In genomic region chr7:100428967-100429636, GRCh38 we compare ENCODE assay signal across 8 cellular contexts. TPM values are rescaled to one million over a fixed set of nuclear protein-coding genes. Genes with fewer than 3 reads are reported as not detected.
A peak's percentile ranks its signal among the peaks of the same experiment; 100 is the strongest.
DNase-seq lines count a peak whose midpoint lies in the region; ATAC-seq, FAIRE-seq and TF ChIP-seq lines count a peak whose summit lies in the region.

No MANE protein-coding gene starts in this region.

- H3K9me3 ChIP-seq in HepG2 (ENCODE audit: low read length) = no peaks in the 10 kb centered on the region

- peak overlapping the region; percentile 75 to 87 (median 83) for H3K4me3 ChIP-seq in HepG2 (replicated peaks in 1 of 3; ENCODE audit: insufficient read depth in 1 of 3, low read depth in 2 of 3, low read length in 3 of 3)

- no peak for FAIRE-seq in HepG2 (lab: Jason Lieb, UNC)

- TF ChIP-seq EP300 in HepG2 (IDR thresholded peaks at IDR 0.05; ENCODE audit: low read depth in 2 of 2, low read length in 2 of 2) = no peak
- TF ChIP-seq EP300 in HepG2 (CRISPR knock-in tag; IDR thresholded peaks at IDR 0.05; ENCODE audit: borderline replicate concordance) = peak; percentile 63; the same call in 1 of the 2 replicates

- intact Hi-C loops in activated CD4-positive, alpha-beta memory T cell treated with anti-CD3 and anti-CD28 coated beads for 36 hours (cut with micrococcal nuclease) = loop anchor here (1.0 to 5.0 kb wide), 12 partner anchors 7 to 1020 kb away; partner anchors contain the start of genes BUD31, FBXO24, LAMTOR4 and LRCH4
- intact Hi-C loops in HepG2 (cut with micrococcal nuclease; ENCODE audit: unreplicated experiment) = loop anchor here (2.0 kb wide), 1 partner anchor 16 kb away; no protein-coding TSS in a partner anchor

- peaks cover 4% of the 10 kb centered on the region for H3K9me3 Mint-ChIP-seq in activated CD4-positive, alpha-beta memory T cell treated with anti-CD3 and anti-CD28 coated beads for 36 hours

- POLR2A ChIA-PET in activated CD4-positive, alpha-beta memory T cell treated with anti-CD3 and anti-CD28 coated beads for 36 hours (lab: Charles Lee) = interaction anchor here (0.6 to 3.0 kb wide), 25 partner anchors 14 to 446 kb away, joined by 3 to 15 read pairs (median 4); partner anchors contain the start of genes AGFG2, AP4M1, FBXO24 and GNB2
- POLR2A ChIA-PET in HepG2 (lab: Yijun Ruan, JAX) = interaction anchor here (0.5 to 4.8 kb wide), 49 partner anchors 9 to 1086 kb away, joined by 3 to 199 read pairs (median 5); partner anchors contain the start of genes AGFG2, AP4M1, FBXO24 and LAMTOR4

- peak in 1 of 2 experiments; percentile 78; a peak in 2 of 4 replicates for TF ChIP-seq POLR2A in HepG2 (IDR thresholded peaks at IDR 0.05; ENCODE audit: insufficient read depth in 1 of 2, low read depth in 2 of 2, low read length in 2 of 2)

- H3K27ac Mint-ChIP-seq in activated CD4-positive, alpha-beta memory T cell treated with anti-CD3 and anti-CD28 coated beads for 36 hours = peak overlapping the region; percentile 100

- ATAC-seq in GM19397 (IDR thresholded peaks at IDR 0.05; ENCODE audit: unreplicated experiment) = peak; percentile 54
- peak; percentile 29 for ATAC-seq in HG03571 (IDR thresholded peaks at IDR 0.05; ENCODE audit: unreplicated experiment)
- ATAC-seq in HepG2 = peak; percentile 60

- peaks cover 8% of the 10 kb centered on the region for H3K27me3 Mint-ChIP-seq in activated CD4-positive, alpha-beta memory T cell treated with anti-CD3 and anti-CD28 coated beads for 36 hours

- TF ChIP-seq CTCF in HepG2 (CRISPR knock-in tag; IDR thresholded peaks at IDR 0.05) = no peak; the same call in 1 of the 2 replicates

- peaks cover 3 to 28% of the 10 kb centered on the region in 2 experiments for H3K36me3 ChIP-seq in HepG2 (replicated peaks in 1 of 2; ENCODE audit: control insufficient read depth in 1 of 2, insufficient read depth in 2 of 2, low read length in 2 of 2)

- in situ Hi-C loops in HepG2 (cut with HindIII; ENCODE audit: extremely low pct_ligation_motif_present, low pct_unique_long_range_greater_than_20kb) = no loop called here

- H2AFZ ChIP-seq in HepG2 (ENCODE audit: low read length) = no peak overlapping the region

- peak overlapping the region; percentile 94 for H3K4me2 ChIP-seq in HepG2 (ENCODE audit: low read depth, low read length)

- H4K20me1 ChIP-seq in HepG2 (ENCODE audit: insufficient read depth, low read length) = no peaks in the 10 kb centered on the region; the same call in 1 of the 2 replicates

- H3K79me2 ChIP-seq in HepG2 (ENCODE audit: insufficient read depth, low read length) = peaks cover 23% of the 10 kb centered on the region

- peaks cover 46% of the 10 kb centered on the region for H3K4me1 Mint-ChIP-seq in activated CD4-positive, alpha-beta memory T cell treated with anti-CD3 and anti-CD28 coated beads for 36 hours (ENCODE audit: low read depth)

- H3K4me3 Mint-ChIP-seq in activated CD4-positive, alpha-beta memory T cell treated with anti-CD3 and anti-CD28 coated beads for 36 hours = peak overlapping the region; percentile 98

- peaks cover 44% of the 10 kb centered on the region for H3K36me3 Mint-ChIP-seq in activated CD4-positive, alpha-beta memory T cell treated with anti-CD3 and anti-CD28 coated beads for 36 hours

- TF ChIP-seq RAD21 in HepG2 (CRISPR knock-in tag; IDR thresholded peaks at IDR 0.05) = no peak

- WGBS in HepG2 (ENCODE audit: low lambda C conversion rate) = 0% methylated on average over 30 of the region's 40 CpGs

- DNase-seq in C1 segment of cervical spinal cord (lab: John Stamatoyannopoulos, UW) (peak; percentile 88 to 99 (median 98)), NCI-H82 (lab: John Stamatoyannopoulos, UW) (peak; percentile 100), dermis microvascular lymphatic vessel endothelial cell (ENCODE audit: low read depth in 2 of 2) (peak; percentile 99 to 100), HepG2 (ENCODE audit: low spot score) (peak; percentile 98)
- peak; percentile 100 for DNase-seq in activated CD4-positive, alpha-beta memory T cell treated with anti-CD3 and anti-CD28 coated beads for 36 hours
- DNase-seq in stimulated activated CD4-positive, alpha-beta T cell treated with anti-CD3 and anti-CD28 coated beads, Interleukin-2, amount 100 ng/mL, for 48 hours = peak; percentile 100

- CTCF ChIA-PET in activated CD4-positive, alpha-beta memory T cell treated with anti-CD3 and anti-CD28 coated beads for 36 hours (lab: Charles Lee) = interaction anchor here (0.8 to 1.4 kb wide), 4 partner anchors 21 to 263 kb away, joined by 3 to 4 read pairs (median 4); no protein-coding TSS in a partner anchor
- CTCF ChIA-PET in HepG2 (lab: Yijun Ruan, JAX; ENCODE audit: low intra/inter-chr PET ratio, low total read pairs) = interaction anchor here (1.2 kb wide), 1 partner anchor 22 kb away, joined by 3 read pairs; no protein-coding TSS in a partner anchor

- TSS peak; percentile 62 for BruUV-seq in HepG2 (replicated peaks; lab: Mats Ljungman, UMichigan)

- H3K27ac ChIP-seq in HepG2 (ENCODE audit: extremely low read length, insufficient read depth, low read length) = peak overlapping the region; percentile 98

- no peaks in the 10 kb centered on the region; a peak in 1 of 5 replicates for H3K27me3 ChIP-seq in HepG2 (ENCODE audit: control insufficient read depth in 1 of 2, insufficient read depth in 2 of 2, low read length in 2 of 2)

- H3K9ac ChIP-seq in HepG2 (ENCODE audit: insufficient read depth, low read depth, low read length) = peak overlapping the region; percentile 98

- peaks cover 45% of the 10 kb centered on the region for H3K4me1 ChIP-seq in HepG2 (ENCODE audit: insufficient read depth, low read length)

RNA-seq across cellular contexts. Expression of gene MEPCE, which starts 0.5 kb away (rescaled TPM):
- 10 to 100 TPM; 41.3 to 42.0 TPM for total RNA-seq in activated CD4-positive, alpha-beta memory T cell treated with anti-CD3 and anti-CD28 coated beads for 36 hours
- total RNA-seq in dermis microvascular lymphatic vessel endothelial cell (32.2 and 49.6 TPM in 2 replicates), HepG2 (2016; rRNA removed; fragmentation: Illumina TruSeq; extraction: Trizol) (22.6 and 26.0 TPM in 2 replicates)
- 3.8 and 3.9 TPM in 2 replicates for total RNA-seq in HepG2 (2016; cell fraction: cytosol; rRNA removed; fragmentation: Illumina TruSeq; extraction: Trizol; ENCODE audit: low read depth)
- 20.2 and 25.7 TPM in 2 replicates for total RNA-seq in HepG2 (2016; cell fraction: insoluble cytoplasmic fraction; rRNA removed; fragmentation: Illumina TruSeq; extraction: Trizol)
- 12.8 and 14.8 TPM in 2 replicates for total RNA-seq in HepG2 (2016; cell fraction: membrane; rRNA removed; fragmentation: Illumina TruSeq; extraction: Trizol)
- 14.9 and 18.9 TPM in 2 replicates for total RNA-seq in HepG2 (2016; cell fraction: nucleus; rRNA removed; fragmentation: Illumina TruSeq; extraction: Trizol)
- polyA plus RNA-seq in HepG2 (2011; rRNA removed) = 12.3 and 12.7 TPM in 2 replicates
- 9.2 and 10.6 TPM in 2 replicates for polyA plus RNA-seq in HepG2 (2011; cell fraction: cytosol; rRNA removed)
- polyA plus RNA-seq in HepG2 (2011; cell fraction: nucleus; rRNA removed) = 18.9 and 27.3 TPM in 2 replicates
- polyA plus RNA-seq in HepG2 (2012) = 14.6 and 17.9 TPM in 2 replicates
- 3.0 and 3.3 TPM in 2 replicates for polyA plus RNA-seq in HepG2 (2016; cell fraction: cytosol; fragmentation: Illumina TruSeq; extraction: Trizol; ENCODE audit: low read depth)
- 20.4 and 25.4 TPM in 2 replicates for polyA plus RNA-seq in HepG2 (2016; cell fraction: insoluble cytoplasmic fraction; fragmentation: Illumina TruSeq; extraction: Trizol; ENCODE audit: low read depth)
- 8.6 and 9.6 TPM in 2 replicates for polyA plus RNA-seq in HepG2 (2016; cell fraction: membrane; fragmentation: Illumina TruSeq; extraction: Trizol; ENCODE audit: low read depth)
- polyA plus RNA-seq in HepG2 (2016; cell fraction: nucleus; fragmentation: Illumina TruSeq; extraction: Trizol; ENCODE audit: insufficient read depth, low read depth) = 23.4 and 28.3 TPM in 2 replicates
- polyA minus RNA-seq in HepG2 (2011; rRNA and poly(A)+ RNA removed; ENCODE audit: low replicate concordance) = 44.0 and 89.0 TPM in 2 replicates
- polyA minus RNA-seq in HepG2 (2011; cell fraction: cytosol; rRNA and poly(A)+ RNA removed) = 8.6 and 10.8 TPM in 2 replicates
- polyA minus RNA-seq in HepG2 (2011; cell fraction: nucleus; rRNA and poly(A)+ RNA removed) = 27.3 and 30.2 TPM in 2 replicates

RNA-seq across cellular contexts. Expression of gene ZCWPW1, which starts 0.6 kb away (rescaled TPM):
- total RNA-seq in activated CD4-positive, alpha-beta memory T cell treated with anti-CD3 and anti-CD28 coated beads for 36 hours = 1 to 10 TPM; 3.9 to 4.0 TPM
- 0.76 and 0.77 TPM in 2 replicates for total RNA-seq in dermis microvascular lymphatic vessel endothelial cell
- total RNA-seq in HepG2 (2016; rRNA removed; fragmentation: Illumina TruSeq; extraction: Trizol) = 2.5 and 2.6 TPM in 2 replicates
- 2.1 and 2.2 TPM in 2 replicates for total RNA-seq in HepG2 (2016; cell fraction: cytosol; rRNA removed; fragmentation: Illumina TruSeq; extraction: Trizol; ENCODE audit: low read depth)
- 1.8 and 1.9 TPM in 2 replicates for total RNA-seq in HepG2 (2016; cell fraction: insoluble cytoplasmic fraction; rRNA removed; fragmentation: Illumina TruSeq; extraction: Trizol)
- 2.5 and 3.9 TPM in 2 replicates for total RNA-seq in HepG2 (2016; cell fraction: membrane; rRNA removed; fragmentation: Illumina TruSeq; extraction: Trizol)
- total RNA-seq in HepG2 (2016; cell fraction: nucleus; rRNA removed; fragmentation: Illumina TruSeq; extraction: Trizol) = 1.5 and 2.4 TPM in 2 replicates
- polyA plus RNA-seq in HepG2 (2011; rRNA removed) = 1.6 and 2.4 TPM in 2 replicates
- 1.1 and 1.3 TPM in 2 replicates for polyA plus RNA-seq in HepG2 (2011; cell fraction: cytosol; rRNA removed)
- 4.8 and 5.3 TPM in 2 replicates for polyA plus RNA-seq in HepG2 (2011; cell fraction: nucleus; rRNA removed)
- polyA plus RNA-seq in HepG2 (2012) = 1.8 and 2.3 TPM in 2 replicates
- polyA plus RNA-seq in HepG2 (2016; cell fraction: cytosol; fragmentation: Illumina TruSeq; extraction: Trizol; ENCODE audit: low read depth) = 1.4 and 2.2 TPM in 2 replicates
- 2.0 and 2.9 TPM in 2 replicates for polyA plus RNA-seq in HepG2 (2016; cell fraction: insoluble cytoplasmic fraction; fragmentation: Illumina TruSeq; extraction: Trizol; ENCODE audit: low read depth)
- 1.8 and 2.6 TPM in 2 replicates for polyA plus RNA-seq in HepG2 (2016; cell fraction: membrane; fragmentation: Illumina TruSeq; extraction: Trizol; ENCODE audit: low read depth)
- 5.2 and 6.5 TPM in 2 replicates for polyA plus RNA-seq in HepG2 (2016; cell fraction: nucleus; fragmentation: Illumina TruSeq; extraction: Trizol; ENCODE audit: insufficient read depth, low read depth)
- polyA minus RNA-seq in HepG2 (2011; rRNA and poly(A)+ RNA removed; ENCODE audit: low replicate concordance) = 0.28 and 1.5 TPM in 2 replicates
- polyA minus RNA-seq in HepG2 (2011; cell fraction: cytosol; rRNA and poly(A)+ RNA removed) = 0.49 and 1.1 TPM in 2 replicates
- polyA minus RNA-seq in HepG2 (2011; cell fraction: nucleus; rRNA and poly(A)+ RNA removed) = 1.7 and 3.3 TPM in 2 replicates

RNA-seq across cellular contexts. Expression of gene PPP1R35, which starts 7.2 kb away (rescaled TPM):
- total RNA-seq in activated CD4-positive, alpha-beta memory T cell treated with anti-CD3 and anti-CD28 coated beads for 36 hours = 10 to 100 TPM; 76.0 to 76.5 TPM
- total RNA-seq in dermis microvascular lymphatic vessel endothelial cell (10.1 and 11.6 TPM in 2 replicates), HepG2 (2016; rRNA removed; fragmentation: Illumina TruSeq; extraction: Trizol) (16.7 and 24.8 TPM in 2 replicates)
- total RNA-seq in HepG2 (2016; cell fraction: cytosol; rRNA removed; fragmentation: Illumina TruSeq; extraction: Trizol; ENCODE audit: low read depth) = 16.5 and 21.7 TPM in 2 replicates
- total RNA-seq in HepG2 (2016; cell fraction: insoluble cytoplasmic fraction; rRNA removed; fragmentation: Illumina TruSeq; extraction: Trizol) = 19.3 and 24.7 TPM in 2 replicates
- 16.5 and 20.1 TPM in 2 replicates for total RNA-seq in HepG2 (2016; cell fraction: membrane; rRNA removed; fragmentation: Illumina TruSeq; extraction: Trizol)
- 13.8 and 17.9 TPM in 2 replicates for total RNA-seq in HepG2 (2016; cell fraction: nucleus; rRNA removed; fragmentation: Illumina TruSeq; extraction: Trizol)
- 26.4 and 29.0 TPM in 2 replicates for polyA plus RNA-seq in HepG2 (2011; rRNA removed)
- 18.0 and 33.0 TPM in 2 replicates for polyA plus RNA-seq in HepG2 (2011; cell fraction: cytosol; rRNA removed)
- polyA plus RNA-seq in HepG2 (2011; cell fraction: nucleus; rRNA removed) = 102 and 127 TPM in 2 replicates
- polyA plus RNA-seq in HepG2 (2012) = 17.6 and 20.1 TPM in 2 replicates
- polyA plus RNA-seq in HepG2 (2016; cell fraction: cytosol; fragmentation: Illumina TruSeq; extraction: Trizol; ENCODE audit: low read depth) = 16.5 and 23.2 TPM in 2 replicates
- polyA plus RNA-seq in HepG2 (2016; cell fraction: insoluble cytoplasmic fraction; fragmentation: Illumina TruSeq; extraction: Trizol; ENCODE audit: low read depth) = 21.3 TPM in 2 replicates
- 13.7 and 17.5 TPM in 2 replicates for polyA plus RNA-seq in HepG2 (2016; cell fraction: membrane; fragmentation: Illumina TruSeq; extraction: Trizol; ENCODE audit: low read depth)
- 39.6 and 40.4 TPM in 2 replicates for polyA plus RNA-seq in HepG2 (2016; cell fraction: nucleus; fragmentation: Illumina TruSeq; extraction: Trizol; ENCODE audit: insufficient read depth, low read depth)
- polyA minus RNA-seq in HepG2 (2011; rRNA and poly(A)+ RNA removed; ENCODE audit: low replicate concordance) = 13.2 and 24.1 TPM in 2 replicates
- 10.6 and 13.9 TPM in 2 replicates for polyA minus RNA-seq in HepG2 (2011; cell fraction: cytosol; rRNA and poly(A)+ RNA removed)
- polyA minus RNA-seq in HepG2 (2011; cell fraction: nucleus; rRNA and poly(A)+ RNA removed) = 7.1 and 7.3 TPM in 2 replicates

RNA-seq across cellular contexts. Expression of gene SPACDR, which starts 35.0 kb away (rescaled TPM):
- total RNA-seq in activated CD4-positive, alpha-beta memory T cell treated with anti-CD3 and anti-CD28 coated beads for 36 hours = 1 to 10 TPM; 3.5 to 3.9 TPM
- 0.39 and 0.76 TPM in 2 replicates for total RNA-seq in dermis microvascular lymphatic vessel endothelial cell
- total RNA-seq in HepG2 (2016; rRNA removed; fragmentation: Illumina TruSeq; extraction: Trizol) = not detected in 2 replicates
- total RNA-seq in HepG2 (2016; cell fraction: cytosol; rRNA removed; fragmentation: Illumina TruSeq; extraction: Trizol; ENCODE audit: low read depth) = not detected in 2 replicates
- 0.15 TPM in 1 of 2 replicates, not detected in the other for total RNA-seq in HepG2 (2016; cell fraction: insoluble cytoplasmic fraction; rRNA removed; fragmentation: Illumina TruSeq; extraction: Trizol)
- not detected in 2 replicates for total RNA-seq in HepG2 (2016; cell fraction: membrane; rRNA removed; fragmentation: Illumina TruSeq; extraction: Trizol)
- total RNA-seq in HepG2 (2016; cell fraction: nucleus; rRNA removed; fragmentation: Illumina TruSeq; extraction: Trizol) = not detected in 2 replicates
- polyA plus RNA-seq in HepG2 (2011; rRNA removed) = 0.24 and 0.41 TPM in 2 replicates
- 0.16 TPM in 1 of 2 replicates, not detected in the other for polyA plus RNA-seq in HepG2 (2011; cell fraction: cytosol; rRNA removed)
- 0.55 and 0.99 TPM in 2 replicates for polyA plus RNA-seq in HepG2 (2011; cell fraction: nucleus; rRNA removed)
- polyA plus RNA-seq in HepG2 (2012) = 0.20 TPM in 1 of 2 replicates, not detected in the other
- polyA plus RNA-seq in HepG2 (2016; cell fraction: cytosol; fragmentation: Illumina TruSeq; extraction: Trizol; ENCODE audit: low read depth) = not detected in 2 replicates
- not detected in 2 replicates for polyA plus RNA-seq in HepG2 (2016; cell fraction: insoluble cytoplasmic fraction; fragmentation: Illumina TruSeq; extraction: Trizol; ENCODE audit: low read depth)
- polyA plus RNA-seq in HepG2 (2016; cell fraction: membrane; fragmentation: Illumina TruSeq; extraction: Trizol; ENCODE audit: low read depth) = 0.26 TPM in 1 of 2 replicates, not detected in the other
- polyA plus RNA-seq in HepG2 (2016; cell fraction: nucleus; fragmentation: Illumina TruSeq; extraction: Trizol; ENCODE audit: insufficient read depth, low read depth) = not detected in 2 replicates
- 0.14 and 0.65 TPM in 2 replicates for polyA minus RNA-seq in HepG2 (2011; rRNA and poly(A)+ RNA removed; ENCODE audit: low replicate concordance)
- not detected in 2 replicates for polyA minus RNA-seq in HepG2 (2011; cell fraction: cytosol; rRNA and poly(A)+ RNA removed)
- not detected in 2 replicates for polyA minus RNA-seq in HepG2 (2011; cell fraction: nucleus; rRNA and poly(A)+ RNA removed)

RNA-seq across cellular contexts. Expression of gene TSC22D4, which starts 49.9 kb away (rescaled TPM):
- 10 to 100 TPM; 87.8 to 89.5 TPM for total RNA-seq in activated CD4-positive, alpha-beta memory T cell treated with anti-CD3 and anti-CD28 coated beads for 36 hours
- total RNA-seq in dermis microvascular lymphatic vessel endothelial cell (18.5 and 37.6 TPM in 2 replicates), HepG2 (2016; rRNA removed; fragmentation: Illumina TruSeq; extraction: Trizol) (6.3 and 7.7 TPM in 2 replicates)
- total RNA-seq in HepG2 (2016; cell fraction: cytosol; rRNA removed; fragmentation: Illumina TruSeq; extraction: Trizol; ENCODE audit: low read depth) = 2.6 and 2.9 TPM in 2 replicates
- 5.6 and 7.4 TPM in 2 replicates for total RNA-seq in HepG2 (2016; cell fraction: insoluble cytoplasmic fraction; rRNA removed; fragmentation: Illumina TruSeq; extraction: Trizol)
- 4.7 and 8.1 TPM in 2 replicates for total RNA-seq in HepG2 (2016; cell fraction: membrane; rRNA removed; fragmentation: Illumina TruSeq; extraction: Trizol)
- 4.4 and 5.5 TPM in 2 replicates for total RNA-seq in HepG2 (2016; cell fraction: nucleus; rRNA removed; fragmentation: Illumina TruSeq; extraction: Trizol)
- 8.7 and 10.1 TPM in 2 replicates for polyA plus RNA-seq in HepG2 (2011; rRNA removed)
- polyA plus RNA-seq in HepG2 (2011; cell fraction: cytosol; rRNA removed) = 6.5 and 10.9 TPM in 2 replicates
- polyA plus RNA-seq in HepG2 (2011; cell fraction: nucleus; rRNA removed) = 17.7 and 20.7 TPM in 2 replicates
- polyA plus RNA-seq in HepG2 (2012) = 6.9 and 11.5 TPM in 2 replicates
- polyA plus RNA-seq in HepG2 (2016; cell fraction: cytosol; fragmentation: Illumina TruSeq; extraction: Trizol; ENCODE audit: low read depth) = 2.7 and 4.0 TPM in 2 replicates
- polyA plus RNA-seq in HepG2 (2016; cell fraction: insoluble cytoplasmic fraction; fragmentation: Illumina TruSeq; extraction: Trizol; ENCODE audit: low read depth) = 10.1 and 11.1 TPM in 2 replicates
- polyA plus RNA-seq in HepG2 (2016; cell fraction: membrane; fragmentation: Illumina TruSeq; extraction: Trizol; ENCODE audit: low read depth) = 6.2 and 8.1 TPM in 2 replicates
- 13.1 and 14.8 TPM in 2 replicates for polyA plus RNA-seq in HepG2 (2016; cell fraction: nucleus; fragmentation: Illumina TruSeq; extraction: Trizol; ENCODE audit: insufficient read depth, low read depth)
- 9.9 and 13.8 TPM in 2 replicates for polyA minus RNA-seq in HepG2 (2011; rRNA and poly(A)+ RNA removed; ENCODE audit: low replicate concordance)
- polyA minus RNA-seq in HepG2 (2011; cell fraction: cytosol; rRNA and poly(A)+ RNA removed) = 7.0 and 9.1 TPM in 2 replicates
- 3.0 and 4.5 TPM in 2 replicates for polyA minus RNA-seq in HepG2 (2011; cell fraction: nucleus; rRNA and poly(A)+ RNA removed)

Comparison
In these comparisons a context has a peak if more than half of its experiments do, and no peak if none do; other contexts are left out.
1. Peak in every context shown above with its lines: DNase-seq, ATAC-seq, H3K4me3 ChIP-seq and H3K27ac ChIP-seq.